ENCODE assay signal across 7 cellular contexts in the genomic region with DNA sequence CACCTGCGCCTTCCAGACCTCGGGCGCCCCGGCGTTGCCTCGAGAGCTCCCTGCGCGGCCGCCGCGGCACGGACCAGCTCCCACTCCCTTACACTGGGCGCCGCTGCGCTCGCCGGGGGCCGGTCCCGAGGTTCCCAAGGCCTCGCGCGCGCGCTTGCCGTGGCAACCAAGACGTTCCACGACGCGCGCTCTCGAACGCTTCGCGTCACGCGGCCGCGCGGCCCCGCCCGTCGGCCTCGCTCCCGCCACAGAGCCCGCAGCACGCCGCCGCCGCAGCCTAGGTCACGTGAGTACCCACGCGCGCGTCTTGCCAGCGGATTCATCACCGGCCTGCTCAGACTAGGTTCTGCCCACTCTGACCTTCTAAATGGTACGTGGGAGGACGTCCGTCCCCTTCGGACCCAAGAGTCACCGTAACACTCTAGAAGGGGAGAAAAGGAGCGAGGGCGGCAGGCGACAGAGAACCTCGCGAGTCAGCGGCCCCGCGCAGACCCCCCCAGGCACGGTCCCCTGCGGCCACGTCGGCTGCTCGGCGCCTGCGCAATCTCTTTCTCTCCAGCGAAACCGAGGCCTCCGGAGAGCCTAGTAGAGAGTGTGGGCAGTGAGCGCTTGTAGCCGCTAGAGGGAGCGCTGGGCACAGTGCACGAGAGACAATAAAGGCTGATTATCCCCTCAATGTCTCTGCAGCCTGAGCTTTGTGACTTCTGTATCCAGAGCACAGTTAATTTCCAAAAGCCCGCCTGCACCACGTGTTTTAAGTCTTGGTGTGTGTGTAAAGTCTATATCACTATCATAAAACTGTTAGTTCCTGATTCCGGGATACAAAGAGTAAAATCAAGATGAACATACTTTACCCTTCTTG. TPM values are rescaled to one million over a fixed set of nuclear protein-coding genes. Genes with fewer than 3 reads are reported as not detected.
A peak's percentile ranks its signal among the peaks of the same experiment; 100 is the strongest.
DNase-seq lines count a peak whose midpoint lies in the region; ATAC-seq and TF ChIP-seq lines count a peak whose summit lies in the region.

A gene with protein sequence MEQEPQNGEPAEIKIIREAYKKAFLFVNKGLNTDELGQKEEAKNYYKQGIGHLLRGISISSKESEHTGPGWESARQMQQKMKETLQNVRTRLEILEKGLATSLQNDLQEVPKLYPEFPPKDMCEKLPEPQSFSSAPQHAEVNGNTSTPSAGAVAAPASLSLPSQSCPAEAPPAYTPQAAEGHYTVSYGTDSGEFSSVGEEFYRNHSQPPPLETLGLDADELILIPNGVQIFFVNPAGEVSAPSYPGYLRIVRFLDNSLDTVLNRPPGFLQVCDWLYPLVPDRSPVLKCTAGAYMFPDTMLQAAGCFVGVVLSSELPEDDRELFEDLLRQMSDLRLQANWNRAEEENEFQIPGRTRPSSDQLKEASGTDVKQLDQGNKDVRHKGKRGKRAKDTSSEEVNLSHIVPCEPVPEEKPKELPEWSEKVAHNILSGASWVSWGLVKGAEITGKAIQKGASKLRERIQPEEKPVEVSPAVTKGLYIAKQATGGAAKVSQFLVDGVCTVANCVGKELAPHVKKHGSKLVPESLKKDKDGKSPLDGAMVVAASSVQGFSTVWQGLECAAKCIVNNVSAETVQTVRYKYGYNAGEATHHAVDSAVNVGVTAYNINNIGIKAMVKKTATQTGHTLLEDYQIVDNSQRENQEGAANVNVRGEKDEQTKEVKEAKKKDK (minus strand): TSS at position 173 of the 862 bp plus-strand sequence. CDS start 10,564 bp downstream, outside the sequence.

- H3K27me3 ChIP-seq in WERI-Rb-1 (ENCODE audit: insufficient read depth, low read depth, severe bottlenecking) (no peaks in the 10 kb centered on the region), mammary epithelial cell (ENCODE audit: insufficient read depth, low read length) (no peaks in the 10 kb centered on the region), skeletal muscle satellite cell (ENCODE audit: control insufficient read depth, insufficient read depth, low read length) (no peaks in the 10 kb centered on the region)

- no peaks in the 10 kb centered on the region for H4K20me1 ChIP-seq in mammary epithelial cell (ENCODE audit: insufficient read depth, low read length)

- intact Hi-C loops in mammary epithelial cell (cut with micrococcal nuclease): loop anchor here (1.0 to 10.0 kb wide), 6 partner anchors 49 to 478 kb away; no protein-coding TSS in a partner anchor

- H3K4me3 ChIP-seq in WERI-Rb-1 (ENCODE audit: low read depth, low read length): peak within 1 kb of the TSS; percentile 93
- peak within 1 kb of the TSS; percentile 92 to 93 (median 92) for H3K4me3 ChIP-seq in mammary epithelial cell (replicated peaks in 1 of 3; ENCODE audit: insufficient read depth in 1 of 3, low read depth in 2 of 3, low read length in 3 of 3)
- H3K4me3 ChIP-seq in iPS-18c (ENCODE audit: insufficient read depth, low read depth, low read length): peak within 1 kb of the TSS; percentile 97
- peak within 1 kb of the TSS; percentile 82 for H3K4me3 ChIP-seq in skeletal muscle satellite cell (ENCODE audit: low read length)

- 0% methylated on average over 7 of the region's 86 CpGs for WGBS in mammary epithelial cell (ENCODE audit: low coverage, missing lambda C conversion rate)

- H3K79me2 ChIP-seq in mammary epithelial cell (ENCODE audit: insufficient read depth, low read length): peaks cover 50% of the 10 kb centered on the region

- peaks cover 6% of the 10 kb centered on the region for H3K9me3 ChIP-seq in WERI-Rb-1 (ENCODE audit: severe bottlenecking)
- H3K9me3 ChIP-seq in mammary epithelial cell (replicated peaks; ENCODE audit: insufficient read depth, low read length): no peaks in the 10 kb centered on the region
- H3K9me3 ChIP-seq in iPS-18c (ENCODE audit: control insufficient read depth, insufficient read depth, low read length): no peaks in the 10 kb centered on the region
- no peaks in the 10 kb centered on the region for H3K9me3 ChIP-seq in skeletal muscle satellite cell (replicated peaks; ENCODE audit: low read length)

- in situ Hi-C loops in mammary epithelial cell (cut with MboI; ENCODE audit: low sequenced_read_pairs in 2 of 2): loop anchor here (25.0 kb wide), 1 partner anchor 641 kb away; a partner anchor contains a TSS

- TF ChIP-seq CTCF in WERI-Rb-1 (IDR thresholded peaks at IDR 0.05; ENCODE audit: low read depth, low read length) (peak; percentile 92), mammary epithelial cell (conservative IDR thresholded peaks at IDR 0.05 in 1 of 2, IDR thresholded peaks at IDR 0.05 in 1 of 2; ENCODE audit: extremely low read depth in 1 of 2, insufficient read depth in 1 of 2, low read depth in 1 of 2, low read length in 2 of 2) (peak; percentile 98 to 99)

- dilution Hi-C loops in mammary epithelial cell (cut with HindIII; ENCODE audit: low sequenced_read_pairs): loop anchor here (5.0 kb wide), 3 partner anchors 44 to 106 kb away; no protein-coding TSS in a partner anchor

- no TSS peak for BruUV-seq in mammary epithelial cell (replicated peaks; lab: Mats Ljungman, UMichigan)

- H3K27ac ChIP-seq in WERI-Rb-1: peak within 1 kb of the TSS; percentile 71
- peak within 1 kb of the TSS; percentile 96 for H3K27ac ChIP-seq in mammary epithelial cell (ENCODE audit: insufficient read depth, low read depth, low read length)

- peak; percentile 89 for ATAC-seq in GM18858 (IDR thresholded peaks at IDR 0.05; ENCODE audit: unreplicated experiment)
- ATAC-seq in HG03095 (IDR thresholded peaks at IDR 0.05; ENCODE audit: unreplicated experiment): peak; percentile 95

- H3K4me1 ChIP-seq in mammary epithelial cell (ENCODE audit: insufficient read depth, low read length) (peaks cover 26% of the 10 kb centered on the region), skeletal muscle satellite cell (ENCODE audit: control insufficient read depth, insufficient read depth, low read length) (peaks cover 20% of the 10 kb centered on the region)

- CTCF ChIA-PET in mammary epithelial cell (lab: Charles Lee; ENCODE audit: low non-redundant PET): interaction anchor here (0.5 to 0.7 kb wide), 6 partner anchors 38 to 283 kb away, joined by 3 to 14 read pairs (median 4); a partner anchor contains a TSS

- peak within 1 kb of the TSS; percentile 100 for H2AFZ ChIP-seq in mammary epithelial cell (ENCODE audit: low read depth, low read length)

- H3K9ac ChIP-seq in mammary epithelial cell (ENCODE audit: insufficient read depth, low read length): peak within 1 kb of the TSS; percentile 100
- H3K9ac ChIP-seq in skeletal muscle satellite cell (ENCODE audit: low read depth, low read length): peak within 1 kb of the TSS; percentile 98

- peak; percentile 78 for DNase-seq in NCI-H2171 treated with DMSO at 0.1 percent for 48 hours (lab: John Stamatoyannopoulos, UW)
- DNase-seq in WERI-Rb-1: peak; percentile 87
- peak; percentile 83 for DNase-seq in mammary epithelial cell

- H3K36me3 ChIP-seq in WERI-Rb-1 (no peaks in the 10 kb centered on the region), mammary epithelial cell (ENCODE audit: insufficient read depth, low read length) (no peaks in the 10 kb centered on the region), skeletal muscle satellite cell (ENCODE audit: insufficient read depth, low read length) (no peaks in the 10 kb centered on the region)

- peak within 1 kb of the TSS; percentile 86 for H3K4me2 ChIP-seq in mammary epithelial cell (ENCODE audit: insufficient read depth, low read depth, low read length)
- H3K4me2 ChIP-seq in skeletal muscle satellite cell (ENCODE audit: low read length): peak within 1 kb of the TSS; percentile 89

RNA-seq across cellular contexts. Expression of the gene that starts here (rescaled TPM):
- 10 to 100 TPM; 53.5 to 56.0 TPM for total RNA-seq in mammary epithelial cell
- polyA plus RNA-seq in mammary epithelial cell: 49.2 TPM
- 21.8 TPM for polyA minus RNA-seq in mammary epithelial cell
- total RNA-seq in skeletal muscle satellite cell (2012; rRNA removed): 39.5 and 67.4 TPM in 2 replicates

Comparison
In these comparisons a context has a peak if more than half of its experiments do, and no peak if none do; other contexts are left out.
1. Peak in every context shown above with its lines: DNase-seq, ATAC-seq, H3K4me3 ChIP-seq and H3K27ac ChIP-seq.